In genomic region chr1:170935231-170935630, GRCh38 we compare ENCODE assay signal across 36 cellular contexts. TPM values are rescaled to one million over a fixed set of nuclear protein-coding genes. Genes with fewer than 3 reads are reported as not detected.
"Had no signal": no experiment of that assay in that cellular context is flagged by ENCODE, and none has a peak within 500 bp of the region (broad histone marks: within the 10 kb centered on the region; RNA-seq: fewer than 3 reads in every experiment).

Gene MROH9, plus strand, starts transcription at chr1:170935534. Its CDS starts 10,023 bp downstream, at chr1:170945557.

- H3K4me1 ChIP-seq: colonic mucosa, gastrocnemius medialis, heart left ventricle had no signal

- DNase-seq: activated CD4-positive, alpha-beta memory T cell treated with anti-CD3 and anti-CD28 coated beads, Interleukin-2, amount 10 ng/mL, durations not matched to agents 7 days and 5 days; activated CD4-positive, alpha-beta T cell treated with anti-CD3 and anti-CD28 coated beads for 1 hour; activated CD4-positive, alpha-beta T cell treated with anti-CD3 and anti-CD28 coated beads for 4 hours; activated CD4-positive, alpha-beta T cell treated with anti-CD3 and anti-CD28 coated beads, Interleukin-2, amount 10 ng/mL, durations not matched to agents 7 days and 5 days; activated CD4-positive, alpha-beta T cell treated with anti-CD3 and anti-CD28 coated beads, Interleukin-2, amount 50 U/mL, for 4 hours; activated CD8-positive, alpha-beta memory T cell treated with anti-CD3 and anti-CD28 coated beads for 24 hours; activated effector memory CD4-positive, alpha-beta T cell treated with Interleukin-2 at 50 U/mL for 16 hours; activated gamma-delta T cell treated with Interleukin-2 at 50 U/mL for 16 hours; activated naive CD4-positive, alpha-beta T cell treated with anti-CD3 and anti-CD28 coated beads, Interleukin-2, amount 50 U/mL, for 16 hours; activated naive CD4-positive, alpha-beta T cell treated with Interleukin-2 at 50 U/mL for 16 hours; activated T-cell treated with anti-CD3 and anti-CD28 coated beads, Interleukin-2, amount 50 U/mL, for 4 hours; amniotic stem cell; anterior cingulate cortex; brain microvascular endothelial cell; central memory CD4-positive, alpha-beta T cell; cerebellar nuclear complex; colonic mucosa; effector CD8-positive, alpha-beta T cell; foreskin fibroblast; gastrocnemius medialis; glutamatergic neuron; heart left ventricle; SW 1271; T-cell had no signal

- ATAC-seq: activated T-cell treated with anti-CD3 and anti-CD28 coated beads, Interleukin-2, amount 50 U/mL, for 4 hours; activated T-helper 17 cell treated with anti-CD3 and anti-CD28 coated beads, Interleukin-2, amount 50 U/mL, for 72 hours; esophagus mucosa; gastrocnemius medialis; heart left ventricle; T-cell; WTC11 had no signal

- H3K27ac Mint-ChIP-seq: activated CD4-positive, alpha-beta memory T cell treated with anti-CD3 and anti-CD28 coated beads, Interleukin-2, amount 10 ng/mL, durations not matched to agents 7 days and 5 days; activated CD4-positive, alpha-beta T cell treated with anti-CD3 and anti-CD28 coated beads, Interleukin-2, amount 10 ng/mL, durations not matched to agents 7 days and 5 days; activated naive CD8-positive, alpha-beta T cell; activated T-helper 17 cell treated with anti-CD3 and anti-CD28 coated beads, Interleukin-2, amount 50 U/mL, for 72 hours; T-cell; T-helper 1 cell treated with Interleukin-12 subunit alpha and Interleukin-12 subunit beta and Interleukin-4 antibody, amounts not matched to agents 30 μg/mL and 1 μg/mL, for 36 hours; WTC11 had no signal

- H3K36me3 Mint-ChIP-seq: activated naive CD8-positive, alpha-beta T cell; T-cell; WTC11 had no signal

- H3K4me3 ChIP-seq: cardiac muscle cell, colonic mucosa, gastrocnemius medialis, heart left ventricle had no signal

- H3K27me3 Mint-ChIP-seq: activated CD4-positive, alpha-beta T cell treated with anti-CD3 and anti-CD28 coated beads, Interleukin-2, amount 10 ng/mL, durations not matched to agents 7 days and 5 days had no signal

- H3K4me1 Mint-ChIP-seq: activated CD4-positive, alpha-beta memory T cell treated with anti-CD3 and anti-CD28 coated beads, Interleukin-2, amount 10 ng/mL, durations not matched to agents 7 days and 5 days; activated CD4-positive, alpha-beta T cell treated with anti-CD3 and anti-CD28 coated beads, Interleukin-2, amount 10 ng/mL, durations not matched to agents 7 days and 5 days; activated T-helper 17 cell treated with anti-CD3 and anti-CD28 coated beads, Interleukin-2, amount 50 U/mL, for 72 hours; T-cell had no signal

- H3K36me3 ChIP-seq: brain microvascular endothelial cell, cardiac muscle cell, colonic mucosa, gastrocnemius medialis, heart left ventricle had no signal

- H3K4me3 Mint-ChIP-seq: activated CD4-positive, alpha-beta memory T cell treated with anti-CD3 and anti-CD28 coated beads, Interleukin-2, amount 10 ng/mL, durations not matched to agents 7 days and 5 days; activated CD4-positive, alpha-beta T cell treated with anti-CD3 and anti-CD28 coated beads, Interleukin-2, amount 10 ng/mL, durations not matched to agents 7 days and 5 days; activated naive CD8-positive, alpha-beta T cell; activated T-cell treated with anti-CD3 and anti-CD28 coated beads, Interleukin-2, amount 50 U/mL, for 4 hours; activated T-helper 17 cell treated with anti-CD3 and anti-CD28 coated beads, Interleukin-2, amount 50 U/mL, for 72 hours; T-cell; T-helper 1 cell treated with Interleukin-12 subunit alpha and Interleukin-12 subunit beta and Interleukin-4 antibody, amounts not matched to agents 30 μg/mL and 1 μg/mL, for 36 hours; WTC11 had no signal

- H3K27ac ChIP-seq: brain microvascular endothelial cell, cardiac muscle cell, colonic mucosa, gastrocnemius medialis, heart left ventricle had no signal

- H3K9me3 ChIP-seq: colonic mucosa, gastrocnemius medialis, heart left ventricle had no signal

- H3K27me3 ChIP-seq: brain microvascular endothelial cell, cardiac muscle cell, colonic mucosa, gastrocnemius medialis, heart left ventricle had no signal

- H3K9me3 Mint-ChIP-seq: activated CD4-positive, alpha-beta memory T cell treated with anti-CD3 and anti-CD28 coated beads, Interleukin-2, amount 10 ng/mL, durations not matched to agents 7 days and 5 days; activated CD4-positive, alpha-beta T cell treated with anti-CD3 and anti-CD28 coated beads, Interleukin-2, amount 10 ng/mL, durations not matched to agents 7 days and 5 days; activated T-cell treated with anti-CD3 and anti-CD28 coated beads, Interleukin-2, amount 50 U/mL, for 4 hours; activated T-helper 17 cell treated with anti-CD3 and anti-CD28 coated beads, Interleukin-2, amount 50 U/mL, for 72 hours; T-cell; T-helper 1 cell treated with Interleukin-12 subunit alpha and Interleukin-12 subunit beta and Interleukin-4 antibody, amounts not matched to agents 30 μg/mL and 1 μg/mL, for 36 hours had no signal

RNA-seq across cellular contexts. Expression of gene MROH9, which starts in this region (rescaled TPM):
- total RNA-seq: activated CD4-positive, alpha-beta memory T cell treated with anti-CD3 and anti-CD28 coated beads, Interleukin-2, amount 10 ng/mL, durations not matched to agents 7 days and 5 days; activated CD4-positive, alpha-beta T cell treated with anti-CD3 and anti-CD28 coated beads, Interleukin-2, amount 10 ng/mL, durations not matched to agents 7 days and 5 days; activated T-cell treated with anti-CD3 and anti-CD28 coated beads, Interleukin-2, amount 50 U/mL, for 4 hours; activated T-helper 17 cell treated with anti-CD3 and anti-CD28 coated beads, Interleukin-2, amount 50 U/mL, for 72 hours; astrocyte; cardiac muscle cell; colonic mucosa; dermis microvascular lymphatic vessel endothelial cell; endothelial cell of umbilical vein; epithelial cell of proximal tubule; esophagus mucosa; gastrocnemius medialis; heart left ventricle; T-cell; T-helper 2 cell treated with Interferon-gamma antibody and Interleukin-4, amounts not matched to agents 100 ng/mL and 5 ng/mL, for 36 hours; WTC11 had no signal
- polyA plus RNA-seq: adipose tissue, cardiac muscle cell, endothelial cell of umbilical vein, heart left ventricle had no signal
